8 cellular contexts compared by ENCODE assay signal in the genomic region with DNA sequence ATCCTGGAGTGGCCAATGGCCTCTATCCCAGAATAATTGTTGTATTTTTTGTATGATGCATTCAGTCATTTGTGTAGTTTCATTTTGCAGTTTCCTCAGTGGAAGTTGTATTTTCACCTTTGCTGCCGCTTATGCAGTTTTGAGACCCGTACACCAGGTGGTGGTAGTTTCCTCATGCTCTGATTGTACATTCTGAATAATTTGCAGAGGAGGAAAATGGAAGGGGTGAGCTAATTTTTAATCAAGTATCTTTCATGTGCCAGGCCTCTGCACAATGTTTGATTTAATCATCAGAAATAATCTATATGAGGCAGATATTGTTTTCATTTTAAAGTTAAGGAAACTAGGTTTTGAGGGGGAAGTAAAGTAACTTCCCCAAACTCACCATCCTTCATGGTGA. TPM values are rescaled to one million over a fixed set of nuclear protein-coding genes. Genes with fewer than 3 reads are reported as not detected.
A peak's percentile ranks its signal among the peaks of the same experiment; 100 is the strongest.
DNase-seq lines count a peak whose midpoint lies in the region; ATAC-seq and TF ChIP-seq lines count a peak whose summit lies in the region.
"Had no signal": no experiment of that assay in that cellular context is flagged by ENCODE, and none has a peak within 500 bp of the region (broad histone marks: within the 10 kb centered on the region; RNA-seq: fewer than 3 reads in every experiment).

No MANE protein-coding gene starts in this region.

- H4K8ac ChIP-seq in IMR-90 (ENCODE audit: low read depth in 2 of 2, low read length in 2 of 2): no peak overlapping the region

- WGBS in IMR-90 (ENCODE audit: extremely low coverage in 2 of 2, insufficient read length in 1 of 2), 2 experiments: no CpG with 5 or more reads among the region's 2 CpGs

- ATAC-seq in IMR-90 (ENCODE audit: low read depth): 0 out of 2 replicates have a peak, but pooled peaks have one; percentile 29
- no peak for ATAC-seq in GM21526 (IDR thresholded peaks at IDR 0.05; ENCODE audit: low FRiP score, unreplicated experiment)

- no peak overlapping the region for H2BK15ac ChIP-seq in IMR-90 (ENCODE audit: low read depth, low read length)

- no peak overlapping the region for H2AFZ ChIP-seq in IMR-90 (replicated peaks; ENCODE audit: low read length, poor library complexity)

- DNase-seq in IMR-90: peak; percentile 44
- no peak for DNase-seq in brain microvascular endothelial cell
- no peak for DNase-seq in progenitor cell of endocrine pancreas (ENCODE audit: low spot score, unreplicated experiment)
- DNase-seq in NCI-H345 (lab: John Stamatoyannopoulos, UW): no peak
- no peak for DNase-seq in occipital lobe (lab: John Stamatoyannopoulos, UW)
- DNase-seq: colonic mucosa had no signal

- H3K56ac ChIP-seq in IMR-90 (ENCODE audit: extremely low read depth, insufficient read depth, low read length): no peak overlapping the region

- H3K4me2 ChIP-seq in IMR-90 (ENCODE audit: low read depth, low read length): no peak overlapping the region

- POLR2A ChIA-PET in IMR-90 (lab: Charles Lee; ENCODE audit: unreplicated experiment): no interaction called here

- TF ChIP-seq CTCF in GM12875 (IDR thresholded peaks at IDR 0.05; ENCODE audit: borderline replicate concordance, insufficient read depth, low read depth, low read length) (peak; percentile 39; the same call in 1 of the 2 replicates), IMR-90 (conservative IDR thresholded peaks at IDR 0.05; ENCODE audit: low read depth, low read length) (peak; percentile 60), brain microvascular endothelial cell (IDR thresholded peaks at IDR 0.05; ENCODE audit: low read depth, low read length, missing control alignments) (peak; percentile 63), progenitor cell of endocrine pancreas (IDR thresholded peaks at IDR 0.05; ENCODE audit: unreplicated experiment) (peak; percentile 60)

- H3K9me3 ChIP-seq in IMR-90 (ENCODE audit: control insufficient read depth, insufficient read depth, low read length): no peaks in the 10 kb centered on the region
- H3K9me3 ChIP-seq: colonic mucosa had no signal

- in situ Hi-C loops in IMR-90 (cut with MboI; ENCODE audit: low sequenced_read_pairs): no loop called here
- in situ Hi-C loops in brain microvascular endothelial cell (cut with HindIII; ENCODE audit: low pct_ligation_motif_present, low sequenced_read_pairs): no loop called here

- TF ChIP-seq POLR2A in IMR-90 (IDR thresholded peaks at IDR 0.05; ENCODE audit: low read depth, low read length): no peak

- no peak overlapping the region for H4K91ac ChIP-seq in IMR-90 (ENCODE audit: insufficient read depth, low read depth, low read length)

- intact Hi-C loops in IMR-90 (cut with micrococcal nuclease): loop anchor here (1.0 kb wide), 2 partner anchors 98 to 295 kb away; no protein-coding TSS in a partner anchor

- H4K20me1 ChIP-seq in IMR-90 (ENCODE audit: insufficient read depth, low read length): no peaks in the 10 kb centered on the region

- no peak overlapping the region for H3K27ac Mint-ChIP-seq in progenitor cell of endocrine pancreas

- no peak overlapping the region for H2AK5ac ChIP-seq in IMR-90 (ENCODE audit: low read depth, low read length)

- no peak overlapping the region for H2BK20ac ChIP-seq in IMR-90 (ENCODE audit: low read depth, low read length)

- no peak overlapping the region for H2BK120ac ChIP-seq in IMR-90 (ENCODE audit: low read depth, low read length)

- no TSS peak for BruUV-seq in IMR-90 (replicated peaks; lab: Mats Ljungman, UMichigan)

- H3K4ac ChIP-seq in IMR-90 (ENCODE audit: low read depth, low read length): no peak overlapping the region

- H4K5ac ChIP-seq in IMR-90 (ENCODE audit: low read depth, low read length): no peak overlapping the region

- no peaks in the 10 kb centered on the region for H3K9me3 Mint-ChIP-seq in progenitor cell of endocrine pancreas (ENCODE audit: low read depth)

- peak; percentile 75 for TF ChIP-seq RAD21 in IMR-90 (IDR thresholded peaks at IDR 0.05; ENCODE audit: low read length)

- H3K4me1 ChIP-seq in IMR-90 (ENCODE audit: control insufficient read depth, insufficient read depth, low read length): no peaks in the 10 kb centered on the region
- H3K4me1 ChIP-seq: colonic mucosa had no signal

- no peaks in the 10 kb centered on the region for H3K79me1 ChIP-seq in IMR-90 (ENCODE audit: low read depth in 1 of 2, low read length in 2 of 2)

- dilution Hi-C loops in IMR-90 (cut with HindIII; ENCODE audit: low sequenced_read_pairs, unreplicated experiment): no loop called here

- no peak overlapping the region for H3K4me3 Mint-ChIP-seq in progenitor cell of endocrine pancreas (ENCODE audit: low read depth)

- H3K14ac ChIP-seq in IMR-90 (replicated peaks; ENCODE audit: low read depth, low read length): no peak overlapping the region

- peaks cover 2% of the 10 kb centered on the region; the same call in 1 of the 2 replicates for H3K27me3 ChIP-seq in IMR-90 (ENCODE audit: control insufficient read depth, insufficient read depth, low read length)
- H3K27me3 ChIP-seq in brain microvascular endothelial cell (replicated peaks): no peaks in the 10 kb centered on the region
- H3K27me3 ChIP-seq: colonic mucosa had no signal

- CTCF ChIA-PET in IMR-90 (lab: Yijun Ruan, JAX): interaction anchor here (0.6 to 1.5 kb wide), 4 partner anchors 47 to 645 kb away, joined by 3 to 4 read pairs (median 3); no protein-coding TSS in a partner anchor

- H3K36me3 Mint-ChIP-seq in progenitor cell of endocrine pancreas (ENCODE audit: insufficient read depth): no peaks in the 10 kb centered on the region

- no peaks in the 10 kb centered on the region for H3K9me1 ChIP-seq in IMR-90 (ENCODE audit: insufficient read depth, low read length)

- peaks cover 12% of the 10 kb centered on the region for H3K4me1 Mint-ChIP-seq in progenitor cell of endocrine pancreas (ENCODE audit: low read depth)

- no peaks in the 10 kb centered on the region for H3K36me3 ChIP-seq in IMR-90 (ENCODE audit: control insufficient read depth, insufficient read depth, low read length)
- H3K36me3 ChIP-seq in brain microvascular endothelial cell (replicated peaks): no peaks in the 10 kb centered on the region
- H3K36me3 ChIP-seq: colonic mucosa had no signal

- H3K23ac ChIP-seq in IMR-90 (ENCODE audit: low read depth, low read length): no peak overlapping the region

- H2AK9ac ChIP-seq in IMR-90 (replicated peaks; ENCODE audit: low read depth, low read length, poor library complexity): no peak overlapping the region

- peaks cover 91% of the 10 kb centered on the region for H3K27me3 Mint-ChIP-seq in progenitor cell of endocrine pancreas

- H2BK5ac ChIP-seq in IMR-90 (ENCODE audit: low read depth, low read length, poor library complexity, severe bottlenecking): no peak overlapping the region

- no peak overlapping the region for H3K9ac ChIP-seq in IMR-90 (ENCODE audit: low read depth, low read length)

- H3K18ac ChIP-seq in IMR-90 (ENCODE audit: low read depth, low read length): no peak overlapping the region

- H3K27ac ChIP-seq in IMR-90 (ENCODE audit: insufficient read depth, low read length): no peak overlapping the region
- no peak overlapping the region for H3K27ac ChIP-seq in brain microvascular endothelial cell
- H3K27ac ChIP-seq: colonic mucosa had no signal

- H3K4me3 ChIP-seq in GM12875 (ENCODE audit: low read depth, low read length): no peak overlapping the region
- H3K4me3 ChIP-seq in IMR-90 (ENCODE audit: insufficient read depth, low read depth, low read length): no peak overlapping the region
- H3K4me3 ChIP-seq in brain microvascular endothelial cell (ENCODE audit: low read depth, low read length): no peak overlapping the region
- H3K4me3 ChIP-seq: colonic mucosa had no signal

TF ChIP-seq in IMR-90, 13 proteins besides CTCF, POLR2A, EP300 and RAD21:
- TF ChIP-seq BHLHE40 (IDR thresholded peaks at IDR 0.05; ENCODE audit: low read depth, low read length) (no peak), CHD1 (IDR thresholded peaks at IDR 0.05; ENCODE audit: low read depth, low read length) (no peak), RCOR1 (IDR thresholded peaks at IDR 0.05; ENCODE audit: insufficient replicate concordance, low read length) (no peak), NFE2L2 (IDR thresholded peaks at IDR 0.05; ENCODE audit: low read depth, low read length) (no peak), FOS (IDR thresholded peaks at IDR 0.05; ENCODE audit: low read depth, low read length) (no peak), MXI1 (IDR thresholded peaks at IDR 0.05; ENCODE audit: borderline replicate concordance, low read depth, low read length) (no peak), MAZ (IDR thresholded peaks at IDR 0.05; ENCODE audit: borderline replicate concordance, low read depth, low read length) (no peak), SMC3 (IDR thresholded peaks at IDR 0.05; ENCODE audit: low read depth, low read length) (peak; percentile 72)

RNA-seq across cellular contexts. Expression of a gene that starts 29.5 kb away (rescaled TPM):
- total RNA-seq in IMR-90 (2012; rRNA removed) (3.9 and 4.3 TPM in 2 replicates), progenitor cell of endocrine pancreas (0.48 and 0.53 TPM in 2 replicates), occipital lobe (0.31 TPM)
- polyA plus RNA-seq in IMR-90 (2012; rRNA removed): 5.9 and 6.1 TPM in 2 replicates
- polyA plus RNA-seq in IMR-90 (2012; cell fraction: cytosol; rRNA removed): 8.2 and 12.8 TPM in 2 replicates
- 8.7 and 9.6 TPM in 2 replicates for polyA plus RNA-seq in IMR-90 (2012; cell fraction: nucleus; rRNA removed; ENCODE audit: low replicate concordance)
